ENCODE assay signal across 1 cellular context in genomic region chr13:113216165-113217056, GRCh38.
TF ChIP-seq lines count a peak whose summit lies in the region.

No MANE protein-coding gene starts in this region.

TF ChIP-seq in HepG2, 621 proteins besides CTCF, POLR2A, EP300 and RAD21:
- TF ChIP-seq SAP130 (CRISPR knock-in tag; IDR thresholded peaks at IDR 0.05; ENCODE audit: low read depth) (peak; percentile 78), RARA (CRISPR knock-in tag; IDR thresholded peaks at IDR 0.05) (0 out of 2 replicates have a peak, but pooled peaks have one; percentile 13), MXI1 (IDR thresholded peaks at IDR 0.05; ENCODE audit: borderline replicate concordance, low read depth, low read length) (peak; percentile 88; the same call in 2 of the 3 replicates), ARID5B (CRISPR knock-in tag; IDR thresholded peaks at IDR 0.05) (0 out of 2 replicates have a peak, but pooled peaks have one; percentile 18), FOXJ3 (CRISPR knock-in tag; IDR thresholded peaks at IDR 0.05; ENCODE audit: borderline replicate concordance) (no peak), ZXDC (CRISPR knock-in tag; IDR thresholded peaks at IDR 0.05) (no peak), TGIF2 (CRISPR knock-in tag; IDR thresholded peaks at IDR 0.05) (peak; percentile 92), MAFK (conservative IDR thresholded peaks at IDR 0.05 in 1 of 2, IDR thresholded peaks at IDR 0.05 in 1 of 2; ENCODE audit: low read length in 2 of 2) (peak; percentile 71 to 73), MEF2D (CRISPR knock-in tag; IDR thresholded peaks at IDR 0.05) (peak; percentile 95), THRA (CRISPR knock-in tag; IDR thresholded peaks at IDR 0.05; ENCODE audit: borderline replicate concordance) (0 out of 2 replicates have a peak, but pooled peaks have one; percentile 36), MAX (IDR thresholded peaks at IDR 0.05) (peak; percentile 21; the same call in 1 of the 2 replicates), ARID4A (CRISPR knock-in tag; IDR thresholded peaks at IDR 0.05; ENCODE audit: borderline replicate concordance) (peak; percentile 25; the same call in 1 of the 2 replicates), MAFF (IDR thresholded peaks at IDR 0.05; ENCODE audit: low read depth, low read length) (peak; percentile 54), MXD4 (CRISPR knock-in tag; IDR thresholded peaks at IDR 0.05) (peak; percentile 32; the same call in 1 of the 2 replicates), REXO4 (CRISPR knock-in tag; IDR thresholded peaks at IDR 0.05; ENCODE audit: borderline replicate concordance) (no peak), ZNF660 (CRISPR knock-in tag; IDR thresholded peaks at IDR 0.05; ENCODE audit: borderline replicate concordance, low read depth) (no peak), SIX4 (CRISPR knock-in tag; IDR thresholded peaks at IDR 0.05) (0 out of 2 replicates have a peak, but pooled peaks have one; percentile 27)
- TF ChIP-seq, protein P1, sequence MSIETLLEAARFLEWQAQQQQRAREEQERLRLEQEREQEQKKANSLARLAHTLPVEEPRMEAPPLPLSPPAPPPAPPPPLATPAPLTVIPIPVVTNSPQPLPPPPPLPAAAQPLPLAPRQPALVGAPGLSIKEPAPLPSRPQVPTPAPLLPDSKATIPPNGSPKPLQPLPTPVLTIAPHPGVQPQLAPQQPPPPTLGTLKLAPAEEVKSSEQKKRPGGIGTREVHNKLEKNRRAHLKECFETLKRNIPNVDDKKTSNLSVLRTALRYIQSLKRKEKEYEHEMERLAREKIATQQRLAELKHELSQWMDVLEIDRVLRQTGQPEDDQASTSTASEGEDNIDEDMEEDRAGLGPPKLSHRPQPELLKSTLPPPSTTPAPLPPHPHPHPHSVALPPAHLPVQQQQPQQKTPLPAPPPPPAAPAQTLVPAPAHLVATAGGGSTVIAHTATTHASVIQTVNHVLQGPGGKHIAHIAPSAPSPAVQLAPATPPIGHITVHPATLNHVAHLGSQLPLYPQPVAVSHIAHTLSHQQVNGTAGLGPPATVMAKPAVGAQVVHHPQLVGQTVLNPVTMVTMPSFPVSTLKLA (IDR thresholded peaks at IDR 0.05), result peak; percentile 68; the same call in 1 of the 2 replicates
